16 cellular contexts compared by ENCODE assay signal in genomic region chr10:7302393-7303054, GRCh38.
DNase-seq lines count a peak whose midpoint lies in the region; ATAC-seq, FAIRE-seq and TF ChIP-seq lines count a peak whose summit lies in the region.
"Had no signal": no experiment of that assay in that cellular context is flagged by ENCODE, and none has a peak within 500 bp of the region (broad histone marks: within the 10 kb centered on the region; RNA-seq: fewer than 3 reads in every experiment).

No MANE protein-coding gene starts in this region.

- intact Hi-C loops in prostate gland (cut with DNase I), result loop anchor here (2.0 to 5.0 kb wide), 2 partner anchors 40 to 106 kb away; no protein-coding TSS in a partner anchor

- H3K27ac ChIP-seq in RWPE2 (ENCODE audit: poor library complexity, severe bottlenecking) (peak overlapping the region; percentile 85), prostate gland (no peak overlapping the region)

- H3K27me3 ChIP-seq in RWPE2 (ENCODE audit: insufficient read depth, poor library complexity, severe bottlenecking) (no peaks in the 10 kb centered on the region), prostate gland (replicated peaks; ENCODE audit: insufficient read depth) (no peaks in the 10 kb centered on the region)

- H3K4me3 ChIP-seq in RWPE2 (ENCODE audit: severe bottlenecking), result no peak overlapping the region
- no peak overlapping the region for H3K4me3 ChIP-seq in fibroblast of mammary gland (ENCODE audit: control insufficient read depth, low read depth, low read length)
- H3K4me3 ChIP-seq in prostate gland, result no peak overlapping the region

- H3K4me1 ChIP-seq in RWPE2 (ENCODE audit: insufficient read depth, poor library complexity, severe bottlenecking), result peaks cover 20% of the 10 kb centered on the region
- no peaks in the 10 kb centered on the region for H3K4me1 ChIP-seq in prostate gland (replicated peaks)

- TF ChIP-seq POLR2A in GM12891 (IDR thresholded peaks at IDR 0.05; ENCODE audit: low read depth, low read length), result no peak
- no peak for TF ChIP-seq POLR2A in prostate gland (IDR thresholded peaks at IDR 0.05)

- FAIRE-seq in GM12891 (lab: Jason Lieb, UNC), result peak; percentile 55
- FAIRE-seq: GM18507 had no signal

- ATAC-seq in RWPE2 (ENCODE audit: low read depth), result peak; percentile 88
- ATAC-seq: activated CD4-positive, CD25-positive, alpha-beta regulatory T cell treated with anti-CD3 and anti-CD28 coated beads, Interleukin-2, amount 50 U/mL, for 24 hours had no signal

- TF ChIP-seq CTCF in RWPE2 (IDR thresholded peaks at IDR 0.05; ENCODE audit: poor library complexity, severe bottlenecking) (no peak), fibroblast of mammary gland (conservative IDR thresholded peaks at IDR 0.05; ENCODE audit: control insufficient read depth, insufficient read depth, low read depth, low read length) (no peak), prostate gland (IDR thresholded peaks at IDR 0.05) (no peak)

- H3K9me3 ChIP-seq in RWPE2 (ENCODE audit: severe bottlenecking), result no peaks in the 10 kb centered on the region
- H3K9me3 ChIP-seq in prostate gland, result no peaks in the 10 kb centered on the region

- 18% methylated on average over 4 of the region's 4 CpGs for WGBS in prostate gland

- DNase-seq in GM12891 (ENCODE audit: insufficient read length, low spot score), result no peak
- no peak for DNase-seq in RWPE2 (ENCODE audit: low spot score)
- DNase-seq in fibroblast of mammary gland (ENCODE audit: low read depth), result peak; percentile 39
- DNase-seq in prostate gland (ENCODE audit: low spot score), result peak; percentile 26
- no peak for DNase-seq in T-helper 2 cell
- no peak for DNase-seq in T-helper 9 cell
- DNase-seq in GM19240 (ENCODE audit: insufficient read length, low spot score), result no peak
- no peak for DNase-seq in cerebellum (ENCODE audit: low spot score)
- DNase-seq: activated T-cell treated with anti-CD3 and anti-CD28 coated beads, Interleukin-2, amount 50 U/mL, for 1 hour; anterior cingulate cortex; C1 segment of cervical spinal cord; H9; NCI-H226; stimulated activated CD4-positive, alpha-beta T cell treated with anti-CD3 and anti-CD28 coated beads, Interleukin-4, amount 100 ng/mL, for 1 hour had no signal

- H3K36me3 ChIP-seq in RWPE2 (ENCODE audit: low read depth) (no peaks in the 10 kb centered on the region), prostate gland (no peaks in the 10 kb centered on the region)

TF ChIP-seq in GM12891, 5 proteins besides CTCF, POLR2A, EP300 and RAD21:
- TF ChIP-seq TAF1 (IDR thresholded peaks at IDR 0.05; ENCODE audit: low read depth, low read length) (no peak), POLR2AphosphoS5 (IDR thresholded peaks at IDR 0.05; ENCODE audit: low read depth, low read length) (no peak), PAX5 (IDR thresholded peaks at IDR 0.05; ENCODE audit: insufficient read depth, low read length, severe bottlenecking) (no peak), SPI1 (IDR thresholded peaks at IDR 0.05; ENCODE audit: low read depth, low read length) (no peak), POU2F2 (IDR thresholded peaks at IDR 0.05; ENCODE audit: low read depth, low read length) (no peak)

Comparison
In these comparisons a context has a peak if more than half of its experiments do, and no peak if none do; other contexts are left out.
1. DNase-seq: peak in fibroblast of mammary gland (single experiment) and prostate gland (single experiment); none in GM12891 (single experiment), RWPE2 (single experiment), T-helper 2 cell (0 of 5), T-helper 9 cell (single experiment), GM19240 (single experiment) and cerebellum (single experiment).